In the genomic region with DNA sequence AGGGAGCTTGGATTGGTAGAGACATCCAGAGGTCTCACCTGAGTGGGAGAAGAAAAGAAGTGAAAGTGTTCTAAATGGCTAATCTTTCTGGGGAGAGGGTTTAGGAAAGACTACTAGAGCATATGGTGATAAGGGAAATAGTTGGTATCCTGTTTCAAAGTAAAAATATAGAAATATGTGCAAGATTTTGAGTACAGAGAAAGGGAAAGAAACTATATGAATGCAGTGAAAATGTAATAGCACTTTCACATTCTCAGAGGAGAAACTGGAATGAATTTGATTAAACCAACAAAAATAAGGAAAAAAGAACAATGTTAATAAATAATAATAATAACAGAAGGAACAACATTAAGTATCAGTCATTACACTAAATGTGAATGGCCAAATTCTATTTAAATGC, we compare ENCODE assay signal across 17 cellular contexts.
A peak's percentile ranks its signal among the peaks of the same experiment; 100 is the strongest.
DNase-seq lines count a peak whose midpoint lies in the region; ATAC-seq and TF ChIP-seq lines count a peak whose summit lies in the region.
"Had no signal": no experiment of that assay in that cellular context is flagged by ENCODE, and none has a peak within 500 bp of the region (broad histone marks: within the 10 kb centered on the region; RNA-seq: fewer than 3 reads in every experiment).

No MANE protein-coding gene starts in this region.

- no peaks in the 10 kb centered on the region for H3K79me2 ChIP-seq in mammary epithelial cell (ENCODE audit: insufficient read depth, low read length)

- H3K36me3 ChIP-seq in prostate gland: no peaks in the 10 kb centered on the region
- no peaks in the 10 kb centered on the region for H3K36me3 ChIP-seq in mammary epithelial cell (ENCODE audit: insufficient read depth, low read length)

- no peak overlapping the region for H3K9ac ChIP-seq in mammary epithelial cell (ENCODE audit: insufficient read depth, low read length)
- H3K9ac ChIP-seq: GM23248 had no signal

- H3K27ac ChIP-seq in 22Rv1 (peak overlapping the region; percentile 98), prostate gland (peak overlapping the region; percentile 49 to 81), mammary epithelial cell (ENCODE audit: insufficient read depth, low read depth, low read length) (no peak overlapping the region)
- H3K27ac ChIP-seq: GM23248 had no signal

- no peaks in the 10 kb centered on the region for H3K27me3 ChIP-seq in prostate gland (replicated peaks; ENCODE audit: insufficient read depth)
- no peaks in the 10 kb centered on the region for H3K27me3 ChIP-seq in mammary epithelial cell (ENCODE audit: insufficient read depth, low read length)

- no peak for TF ChIP-seq CTCF in 22Rv1 (IDR thresholded peaks at IDR 0.05)
- no peak for TF ChIP-seq CTCF in prostate gland (IDR thresholded peaks at IDR 0.05)
- no peak for TF ChIP-seq CTCF in mammary epithelial cell (conservative IDR thresholded peaks at IDR 0.05 in 1 of 2, IDR thresholded peaks at IDR 0.05 in 1 of 2; ENCODE audit: extremely low read depth in 1 of 2, insufficient read depth in 1 of 2, low read depth in 1 of 2, low read length in 2 of 2)

- in situ Hi-C loops in mammary epithelial cell (cut with MboI; ENCODE audit: low sequenced_read_pairs in 2 of 2): no loop called here

- no peak overlapping the region for H3K4me3 Mint-ChIP-seq in T-helper 17 cell
- H3K4me3 Mint-ChIP-seq in memory B cell: no peak overlapping the region
- H3K4me3 Mint-ChIP-seq: CD4-positive, alpha-beta memory T cell; H9; HFFc6 had no signal

- H3K4me3 ChIP-seq in prostate gland: no peak overlapping the region
- H3K4me3 ChIP-seq in mammary epithelial cell (replicated peaks in 1 of 3; ENCODE audit: insufficient read depth in 1 of 3, low read depth in 2 of 3, low read length in 3 of 3): no peak overlapping the region
- H3K4me3 ChIP-seq: GM23248 had no signal

- no peak overlapping the region for H3K4me2 ChIP-seq in mammary epithelial cell (ENCODE audit: insufficient read depth, low read depth, low read length)

- no peaks in the 10 kb centered on the region for H3K36me3 Mint-ChIP-seq in T-helper 17 cell (ENCODE audit: low read depth)
- H3K36me3 Mint-ChIP-seq in memory B cell: peaks cover 12% of the 10 kb centered on the region

- H3K4me1 ChIP-seq in prostate gland (replicated peaks): peaks cover 23% of the 10 kb centered on the region
- H3K4me1 ChIP-seq in mammary epithelial cell (ENCODE audit: insufficient read depth, low read length): peaks cover 9% of the 10 kb centered on the region

- H3K4me1 Mint-ChIP-seq in T-helper 17 cell: peaks cover 17% of the 10 kb centered on the region
- peaks cover 14% of the 10 kb centered on the region for H3K4me1 Mint-ChIP-seq in memory B cell
- H3K4me1 Mint-ChIP-seq: CD4-positive, alpha-beta memory T cell had no signal

- BruUV-seq in mammary epithelial cell (replicated peaks; lab: Mats Ljungman, UMichigan): no TSS peak

- CTCF ChIA-PET in mammary epithelial cell (lab: Charles Lee; ENCODE audit: low non-redundant PET): no interaction called here

- H3K27me3 Mint-ChIP-seq in T-helper 17 cell: no peaks in the 10 kb centered on the region
- no peaks in the 10 kb centered on the region for H3K27me3 Mint-ChIP-seq in memory B cell
- H3K27me3 Mint-ChIP-seq: CD4-positive, alpha-beta memory T cell had no signal

- no peak for TF ChIP-seq POLR2A in prostate gland (IDR thresholded peaks at IDR 0.05)

- ATAC-seq in T-helper 17 cell: no peak
- ATAC-seq in memory B cell (ENCODE audit: low read depth): no peak
- ATAC-seq in GM19397 (IDR thresholded peaks at IDR 0.05; ENCODE audit: unreplicated experiment): no peak
- ATAC-seq: HCT116 had no signal

- peak overlapping the region; percentile 72 for H3K27ac Mint-ChIP-seq in T-helper 17 cell
- H3K27ac Mint-ChIP-seq in memory B cell: peak overlapping the region; percentile 13
- H3K27ac Mint-ChIP-seq: CD4-positive, alpha-beta memory T cell; H9; HFFc6 had no signal

- no peaks in the 10 kb centered on the region for H4K20me1 ChIP-seq in mammary epithelial cell (ENCODE audit: insufficient read depth, low read length)

- intact Hi-C loops in prostate gland (cut with DNase I): no loop called here
- intact Hi-C loops in mammary epithelial cell (cut with micrococcal nuclease): no loop called here

- H3K9me3 ChIP-seq in T-helper 17 cell (ENCODE audit: control insufficient read depth, low read length, poor library complexity, severe bottlenecking) (no peaks in the 10 kb centered on the region), prostate gland (no peaks in the 10 kb centered on the region), mammary epithelial cell (replicated peaks; ENCODE audit: insufficient read depth, low read length) (no peaks in the 10 kb centered on the region)

- no peak overlapping the region for H2AFZ ChIP-seq in mammary epithelial cell (ENCODE audit: low read depth, low read length)
- H2AFZ ChIP-seq: GM23248 had no signal

- dilution Hi-C loops in mammary epithelial cell (cut with HindIII; ENCODE audit: low sequenced_read_pairs): no loop called here

- no peaks in the 10 kb centered on the region for H3K9me3 Mint-ChIP-seq in memory B cell
- H3K9me3 Mint-ChIP-seq: CD4-positive, alpha-beta memory T cell; H9; HFFc6 had no signal

- DNase-seq in T-helper 17 cell (no peak), memory B cell (ENCODE audit: low spot score in 2 of 2) (no peak), prostate gland (ENCODE audit: low spot score) (no peak), H4 (ENCODE audit: low spot score) (no peak), mammary epithelial cell (no peak)
- DNase-seq: C1 segment of cervical spinal cord; Calu3; CD4-positive, alpha-beta memory T cell; COR-L47; DMS79 treated with DMSO at 0.1 percent for 48 hours; GF-D8; GM23248; H9; HFFc6 had no signal
